Comparison of ENCODE assay signal across 15 cellular contexts in the genomic region with DNA sequence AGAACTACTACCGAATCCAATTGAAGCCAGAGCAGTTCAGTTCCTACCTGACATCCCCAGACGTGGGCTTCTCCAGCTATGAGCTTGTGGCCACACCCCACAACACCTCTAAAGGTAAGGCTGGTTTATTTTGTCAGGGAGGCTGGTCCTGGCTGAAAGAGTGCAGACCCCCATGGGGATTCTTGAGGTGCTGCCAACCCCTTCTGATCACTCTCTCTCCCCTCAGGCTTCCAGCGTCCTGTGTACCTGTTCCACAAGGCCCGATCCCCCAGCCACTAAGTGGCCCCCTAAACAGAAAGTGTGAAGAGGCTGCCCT. TPM values are rescaled to one million over a fixed set of nuclear protein-coding genes. Genes with fewer than 3 reads are reported as not detected.
DNase-seq lines count a peak whose midpoint lies in the region; ATAC-seq and TF ChIP-seq lines count a peak whose summit lies in the region.
"Had no signal": no experiment of that assay in that cellular context is flagged by ENCODE, and none has a peak within 500 bp of the region (broad histone marks: within the 10 kb centered on the region; RNA-seq: fewer than 3 reads in every experiment).

No MANE protein-coding gene starts in this region.

- H3K79me2 ChIP-seq in mammary epithelial cell (ENCODE audit: insufficient read depth, low read length) (peaks cover 67% of the 10 kb centered on the region), SU-DHL-6 (ENCODE audit: insufficient read depth, low read length) (peaks cover 41% of the 10 kb centered on the region), osteoblast (ENCODE audit: insufficient read depth, low read length) (peaks cover 65% of the 10 kb centered on the region)

- H3F3A ChIP-seq in SU-DHL-6 (ENCODE audit: insufficient read depth), result peaks cover 70% of the 10 kb centered on the region

- BruUV-seq in MCF 10A (replicated peaks; lab: Mats Ljungman, UMichigan), result no TSS peak
- BruUV-seq in mammary epithelial cell (replicated peaks; lab: Mats Ljungman, UMichigan), result no TSS peak

- POLR2A ChIA-PET in MCF 10A (lab: Yijun Ruan, JAX), result interaction anchor here (1.8 kb wide), 1 partner anchor 153 kb away, joined by 5 read pairs; a partner anchor contains a TSS

- H2AFZ ChIP-seq in mammary epithelial cell (ENCODE audit: low read depth, low read length) (no peak overlapping the region), SU-DHL-6 (ENCODE audit: low read depth, low read length, severe bottlenecking) (no peak overlapping the region), osteoblast (ENCODE audit: low read length) (no peak overlapping the region)
- H2AFZ ChIP-seq: hepatocyte had no signal

- H3K9me3 ChIP-seq in mammary epithelial cell (replicated peaks; ENCODE audit: insufficient read depth, low read length) (no peaks in the 10 kb centered on the region), SU-DHL-6 (ENCODE audit: insufficient read depth, low read length) (no peaks in the 10 kb centered on the region), aorta (ENCODE audit: control insufficient read depth, low read length) (no peaks in the 10 kb centered on the region), osteoblast (ENCODE audit: low read depth, low read length) (no peaks in the 10 kb centered on the region)

- WGBS in mammary epithelial cell (ENCODE audit: low coverage, missing lambda C conversion rate), result 87% methylated on average over 4 of the region's 4 CpGs
- 69 to 73% methylated on average over 4 of the region's 4 CpGs for WGBS in aorta, 2 donors

- H3K4me1 ChIP-seq in mammary epithelial cell (ENCODE audit: insufficient read depth, low read length), result peaks cover 22% of the 10 kb centered on the region
- H3K4me1 ChIP-seq in aorta (ENCODE audit: control insufficient read depth in 1 of 2, insufficient read depth in 2 of 2, low read length in 2 of 2), result no peaks in the 10 kb centered on the region
- H3K4me1 ChIP-seq in osteoblast (ENCODE audit: insufficient read depth, low read length), result peaks cover 14% of the 10 kb centered on the region

- DNase-seq in MCF 10A (ENCODE audit: unreplicated experiment), result no peak
- DNase-seq in mammary epithelial cell, result no peak
- DNase-seq in glutamatergic neuron, result no peak
- DNase-seq in aorta, result peak; percentile 44 to 59
- no peak for DNase-seq in osteoblast (ENCODE audit: insufficient read length, low spot score, missing footprints)
- no peak for DNase-seq in NCI-H2081 treated with DMSO at 0.1 percent for 48 hours (lab: John Stamatoyannopoulos, UW)
- no peak for DNase-seq in NCI-H510A treated with DMSO at 0.1 percent for 48 hours (lab: John Stamatoyannopoulos, UW)
- DNase-seq: left ventricle myocardium superior, NCI-H1436, NCI-H524 treated with DMSO at 0.1 percent for 48 hours, occipital lobe, Right ventricle myocardium superior had no signal

- peaks cover 64% of the 10 kb centered on the region for H3K36me3 Mint-ChIP-seq in MCF 10A (ENCODE audit: insufficient read depth, unreplicated experiment)
- no peaks in the 10 kb centered on the region for H3K36me3 Mint-ChIP-seq in glutamatergic neuron (ENCODE audit: unreplicated experiment)

- peaks cover 15% of the 10 kb centered on the region for H3K36me3 ChIP-seq in mammary epithelial cell (ENCODE audit: insufficient read depth, low read length)
- no peaks in the 10 kb centered on the region for H3K36me3 ChIP-seq in SU-DHL-6 (ENCODE audit: low read length)
- no peaks in the 10 kb centered on the region for H3K36me3 ChIP-seq in aorta (ENCODE audit: control insufficient read depth in 1 of 2, insufficient read depth in 2 of 2, low read length in 1 of 2)
- peaks cover 34% of the 10 kb centered on the region for H3K36me3 ChIP-seq in osteoblast (ENCODE audit: insufficient read depth, low read length)

- CTCF ChIA-PET in MCF 10A (lab: Yijun Ruan, JAX) (no interaction called here), mammary epithelial cell (lab: Charles Lee; ENCODE audit: low non-redundant PET) (no interaction called here)

- intact Hi-C loops in MCF 10A (cut with micrococcal nuclease) (no loop called here), mammary epithelial cell (cut with micrococcal nuclease) (no loop called here), aorta (cut with DNase I) (no loop called here)

- H3K9me2 ChIP-seq in SU-DHL-6 (replicated peaks; ENCODE audit: insufficient read depth, low read length), result no peaks in the 10 kb centered on the region

- in situ Hi-C loops in mammary epithelial cell (cut with MboI; ENCODE audit: low sequenced_read_pairs in 2 of 2), result no loop called here

- no peaks in the 10 kb centered on the region for H3K27me3 ChIP-seq in mammary epithelial cell (ENCODE audit: insufficient read depth, low read length)
- H3K27me3 ChIP-seq in SU-DHL-6 (ENCODE audit: low read length), result no peaks in the 10 kb centered on the region
- H3K27me3 ChIP-seq in aorta (ENCODE audit: control insufficient read depth in 1 of 2, insufficient read depth in 2 of 2, low read length in 1 of 2), result no peaks in the 10 kb centered on the region
- no peaks in the 10 kb centered on the region for H3K27me3 ChIP-seq in osteoblast (ENCODE audit: insufficient read depth, low read length)
- H3K27me3 ChIP-seq: hepatocyte had no signal

- H3K27me3 Mint-ChIP-seq in MCF 10A (ENCODE audit: insufficient read depth, unreplicated experiment) (no peaks in the 10 kb centered on the region), glutamatergic neuron (ENCODE audit: unreplicated experiment) (peaks cover 22% of the 10 kb centered on the region)

- H3K4me2 ChIP-seq in mammary epithelial cell (ENCODE audit: insufficient read depth, low read depth, low read length), result no peak overlapping the region
- no peak overlapping the region for H3K4me2 ChIP-seq in SU-DHL-6 (ENCODE audit: low read depth, low read length, poor library complexity, severe bottlenecking)
- no peak overlapping the region for H3K4me2 ChIP-seq in osteoblast (ENCODE audit: insufficient read depth, low read length)

- no peak for ATAC-seq in aorta (ENCODE audit: low FRiP score)
- ATAC-seq: left ventricle myocardium superior had no signal

- no peak for TF ChIP-seq CTCF in MCF 10A (IDR thresholded peaks at IDR 0.05; ENCODE audit: unreplicated experiment)
- TF ChIP-seq CTCF in mammary epithelial cell (conservative IDR thresholded peaks at IDR 0.05 in 1 of 2, IDR thresholded peaks at IDR 0.05 in 1 of 2; ENCODE audit: extremely low read depth in 1 of 2, insufficient read depth in 1 of 2, low read depth in 1 of 2, low read length in 2 of 2), result no peak
- TF ChIP-seq CTCF in SU-DHL-6 (IDR thresholded peaks at IDR 0.05; ENCODE audit: insufficient read depth, low read length, poor library complexity, severe bottlenecking), result no peak
- TF ChIP-seq CTCF in glutamatergic neuron (IDR thresholded peaks at IDR 0.05; ENCODE audit: partially characterized antibody, unreplicated experiment), result no peak
- TF ChIP-seq CTCF in osteoblast (IDR thresholded peaks at IDR 0.05; ENCODE audit: extremely low read depth, low read depth, low read length), result no peak

- H3K9me3 Mint-ChIP-seq in MCF 10A (ENCODE audit: unreplicated experiment) (no peaks in the 10 kb centered on the region), glutamatergic neuron (ENCODE audit: unreplicated experiment) (peaks cover 27% of the 10 kb centered on the region)

- H3K27ac Mint-ChIP-seq in MCF 10A (ENCODE audit: low read depth, unreplicated experiment) (peak overlapping the region; percentile 19), glutamatergic neuron (ENCODE audit: unreplicated experiment) (peak overlapping the region; percentile 72)

- dilution Hi-C loops in mammary epithelial cell (cut with HindIII; ENCODE audit: low sequenced_read_pairs), result loop anchor here (5.0 to 10.0 kb wide), 3 partner anchors 129 to 242 kb away; a partner anchor contains a TSS

- no peak overlapping the region for H3K4me3 ChIP-seq in mammary epithelial cell (replicated peaks in 1 of 3; ENCODE audit: insufficient read depth in 1 of 3, low read depth in 2 of 3, low read length in 3 of 3)
- no peak overlapping the region for H3K4me3 ChIP-seq in SU-DHL-6 (ENCODE audit: insufficient read depth, low read length, poor library complexity, severe bottlenecking)
- no peak overlapping the region for H3K4me3 ChIP-seq in aorta (ENCODE audit: low read length in 2 of 2)
- H3K4me3 ChIP-seq in osteoblast (ENCODE audit: insufficient read depth, low read length), result no peak overlapping the region
- H3K4me3 ChIP-seq: hepatocyte had no signal

- H3K9ac ChIP-seq in mammary epithelial cell (ENCODE audit: insufficient read depth, low read length) (no peak overlapping the region), SU-DHL-6 (ENCODE audit: low read length) (peak overlapping the region; percentile 96; the same call in 1 of the 2 replicates)

- H3K27ac ChIP-seq in mammary epithelial cell (ENCODE audit: insufficient read depth, low read depth, low read length) (no peak overlapping the region), SU-DHL-6 (ENCODE audit: low read depth, low read length) (peak overlapping the region; percentile 89), aorta (ENCODE audit: low read depth in 1 of 2, low read length in 2 of 2) (no peak overlapping the region), osteoblast (ENCODE audit: low read depth, low read length) (no peak overlapping the region)
- H3K27ac ChIP-seq: hepatocyte had no signal

- H4K20me1 ChIP-seq in mammary epithelial cell (ENCODE audit: insufficient read depth, low read length) (no peaks in the 10 kb centered on the region), SU-DHL-6 (ENCODE audit: low read depth, low read length) (no peaks in the 10 kb centered on the region), osteoblast (ENCODE audit: insufficient read depth, low read length) (peaks cover 20% of the 10 kb centered on the region)

- H3K4me1 Mint-ChIP-seq in MCF 10A (ENCODE audit: insufficient read depth, unreplicated experiment) (peaks cover 36% of the 10 kb centered on the region), glutamatergic neuron (ENCODE audit: low read depth, unreplicated experiment) (peaks cover 8% of the 10 kb centered on the region)

- H3K4me3 Mint-ChIP-seq in MCF 10A (ENCODE audit: unreplicated experiment) (no peak overlapping the region), glutamatergic neuron (ENCODE audit: unreplicated experiment) (no peak overlapping the region)

RNA-seq across cellular contexts. Expression of a gene that starts 3.1 kb away (rescaled TPM):
- total RNA-seq in MCF 10A (2022) (38.5 and 45.3 TPM in 2 replicates), mammary epithelial cell (10 to 100 TPM; 13.8 to 36.3 TPM), glutamatergic neuron (ENCODE audit: unreplicated experiment) (24.1 TPM), aorta (10 to 100 TPM; 24.7 to 29.7 TPM), osteoblast (9.7 and 11.9 TPM in 2 replicates)
- polyA plus RNA-seq in mammary epithelial cell (20.3 TPM), aorta (10 to 100 TPM; 16.0 to 69.5 TPM)
- polyA minus RNA-seq in mammary epithelial cell, result 19.4 TPM

RNA-seq across cellular contexts. Expression of a gene that starts 3.6 kb away (rescaled TPM):
- total RNA-seq in MCF 10A (2022) (42.8 and 59.9 TPM in 2 replicates), mammary epithelial cell (10 to 100 TPM; 23.2 to 39.5 TPM), glutamatergic neuron (ENCODE audit: unreplicated experiment) (18.5 TPM), aorta (10 to 100 TPM; 26.3 to 31.8 TPM), osteoblast (28.6 and 29.7 TPM in 2 replicates)
- polyA plus RNA-seq in mammary epithelial cell (24.1 TPM), aorta (10 to 100 TPM; 13.0 to 27.2 TPM)
- 37.6 TPM for polyA minus RNA-seq in mammary epithelial cell

RNA-seq across cellular contexts. Expression of a gene that starts 4.7 kb away (rescaled TPM):
- total RNA-seq in MCF 10A (2022), result 6.5 and 8.5 TPM in 2 replicates
- 1 to 10 TPM; 1.0 to 1.7 TPM for total RNA-seq in mammary epithelial cell
- polyA plus RNA-seq in mammary epithelial cell, result 1.1 TPM
- 0.36 TPM for polyA minus RNA-seq in mammary epithelial cell
- 1.8 TPM for total RNA-seq in glutamatergic neuron (ENCODE audit: unreplicated experiment)
- total RNA-seq in aorta, result 1 to 10 TPM; 2.2 to 4.4 TPM
- polyA plus RNA-seq in aorta, result 10 to 100 TPM in 1 of 2 donors, 1 to 10 TPM in 1; 4.0 to 18.7 TPM
- total RNA-seq in osteoblast, result 2.2 and 2.4 TPM in 2 replicates

RNA-seq across cellular contexts. Expression of a gene that starts 30.8 kb away (rescaled TPM):
- total RNA-seq in MCF 10A (2022) (0.49 and 0.74 TPM in 2 replicates), mammary epithelial cell (under 1 TPM in 1 of 2 donors, not detected in 1; 0.59 TPM), glutamatergic neuron (ENCODE audit: unreplicated experiment) (1.7 TPM), aorta (1 to 10 TPM; 1.0 to 2.0 TPM), osteoblast (0.36 TPM in 1 of 2 replicates, not detected in the other)
- polyA plus RNA-seq in mammary epithelial cell (0.33 TPM), aorta (under 1 TPM in 1 of 2 donors, not detected in 1; 0.31 TPM)
- polyA minus RNA-seq in mammary epithelial cell, result not detected
- total RNA-seq: Daoy, occipital lobe had no signal
- polyA plus RNA-seq: hepatocyte had no signal

RNA-seq across cellular contexts. Expression of a gene that starts 45.8 kb away (rescaled TPM):
- total RNA-seq in MCF 10A (2022), result 36.0 and 43.8 TPM in 2 replicates
- 10 to 100 TPM; 12.0 to 35.2 TPM for total RNA-seq in mammary epithelial cell
- polyA plus RNA-seq in mammary epithelial cell, result 20.6 TPM
- 14.0 TPM for polyA minus RNA-seq in mammary epithelial cell
- total RNA-seq in glutamatergic neuron (ENCODE audit: unreplicated experiment), result 39.6 TPM
- total RNA-seq in aorta, result 10 to 100 TPM; 31.2 to 46.5 TPM
- 10 to 100 TPM; 18.8 to 35.5 TPM for polyA plus RNA-seq in aorta
- 18.5 and 19.4 TPM in 2 replicates for total RNA-seq in osteoblast

Comparison
In these comparisons a context has a peak if more than half of its experiments do, and no peak if none do; other contexts are left out.
1. DNase-seq: peak in aorta (2 of 2); none in MCF 10A (single experiment), mammary epithelial cell (single experiment), glutamatergic neuron (single experiment), osteoblast (single experiment), NCI-H2081 treated with DMSO at 0.1 percent for 48 hours (single experiment) and NCI-H510A treated with DMSO at 0.1 percent for 48 hours (single experiment).